In the genomic region with DNA sequence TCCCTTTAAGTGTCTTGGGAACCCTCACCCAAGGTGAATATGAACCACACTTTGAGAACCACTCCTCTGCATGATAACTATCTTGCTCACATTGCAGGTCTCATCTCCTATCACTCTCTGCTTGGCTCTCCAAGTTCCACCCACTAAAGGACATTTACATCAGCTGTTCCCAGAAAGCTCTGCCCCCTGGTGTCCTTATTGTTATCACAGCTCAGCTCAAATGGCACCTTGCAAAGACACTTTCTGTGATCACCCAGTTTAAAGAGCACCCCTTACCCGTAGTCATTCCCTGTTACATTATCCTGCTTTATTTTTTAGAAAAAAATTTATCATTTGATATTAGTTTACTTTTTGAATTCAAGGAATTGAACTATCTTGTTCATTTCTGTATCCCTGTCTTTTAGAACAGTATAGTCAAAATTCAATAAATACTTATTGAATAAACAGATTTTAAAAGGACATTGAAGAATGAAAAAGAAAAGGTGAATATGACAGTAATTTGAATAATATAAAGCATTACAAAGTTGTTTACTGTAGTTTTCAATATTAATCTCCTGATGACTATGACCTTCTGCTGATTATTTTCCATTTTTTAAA, we compare ENCODE assay signal across 1 cellular context.
TF ChIP-seq lines count a peak whose summit lies in the region.

No MANE protein-coding gene starts in this region.

TF ChIP-seq in WTC11, 78 proteins besides CTCF, POLR2A, EP300 and RAD21 (continued from another document):
- TF ChIP-seq, protein P1, sequence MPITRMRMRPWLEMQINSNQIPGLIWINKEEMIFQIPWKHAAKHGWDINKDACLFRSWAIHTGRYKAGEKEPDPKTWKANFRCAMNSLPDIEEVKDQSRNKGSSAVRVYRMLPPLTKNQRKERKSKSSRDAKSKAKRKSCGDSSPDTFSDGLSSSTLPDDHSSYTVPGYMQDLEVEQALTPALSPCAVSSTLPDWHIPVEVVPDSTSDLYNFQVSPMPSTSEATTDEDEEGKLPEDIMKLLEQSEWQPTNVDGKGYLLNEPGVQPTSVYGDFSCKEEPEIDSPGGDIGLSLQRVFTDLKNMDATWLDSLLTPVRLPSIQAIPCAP (CRISPR knock-in tag; IDR thresholded peaks at IDR 0.05) = no peak
- no peak for TF ChIP-seq TEAD1 (CRISPR knock-in tag; IDR thresholded peaks at IDR 0.05)
- TF ChIP-seq ELF4 (CRISPR knock-in tag; IDR thresholded peaks at IDR 0.05; ENCODE audit: low read depth) = no peak
- TF ChIP-seq ETV6 (CRISPR knock-in tag; IDR thresholded peaks at IDR 0.05) = 0 out of 2 replicates have a peak, but pooled peaks have one; percentile 25
- no peak for TF ChIP-seq EMX1 (CRISPR knock-in tag; IDR thresholded peaks at IDR 0.05)
